Comparison of ENCODE assay signal across 9 cellular contexts in genomic region chr6:79949235-79949634, GRCh38. TPM values are rescaled to one million over a fixed set of nuclear protein-coding genes. Genes with fewer than 3 reads are reported as not detected.
DNase-seq lines count a peak whose midpoint lies in the region; ATAC-seq and TF ChIP-seq lines count a peak whose summit lies in the region.
"Had no signal": no experiment of that assay in that cellular context is flagged by ENCODE, and none has a peak within 500 bp of the region (broad histone marks: within the 10 kb centered on the region; RNA-seq: fewer than 3 reads in every experiment).

No MANE protein-coding gene starts in this region.

- H2AFZ ChIP-seq in HCT116 (ENCODE audit: low read depth, low read length, poor library complexity, severe bottlenecking) (peak overlapping the region; percentile 93), mammary epithelial cell (ENCODE audit: low read depth, low read length) (no peak overlapping the region)

- TF ChIP-seq RAD21 in HCT116 (IDR thresholded peaks at IDR 0.05; ENCODE audit: low read depth), result peak; percentile 78

- peak overlapping the region; percentile 42 for H3K4me2 ChIP-seq in HCT116 (ENCODE audit: low read length)
- no peak overlapping the region for H3K4me2 ChIP-seq in mammary epithelial cell (ENCODE audit: insufficient read depth, low read depth, low read length)

- DNase-seq in ELR (ENCODE audit: low read depth), result peak; percentile 83
- peak; percentile 85 for DNase-seq in HCT116 (ENCODE audit: low read depth, low spot score)
- DNase-seq in MV-4-11 (lab: John Stamatoyannopoulos, UW), result peak; percentile 42
- peak; percentile 51 for DNase-seq in SKM-1 (lab: John Stamatoyannopoulos, UW; ENCODE audit: unreplicated experiment)
- DNase-seq in mammary epithelial cell, result peak; percentile 56
- peak in 1 of 3 donors; percentile 53 for DNase-seq in right lobe of liver
- DNase-seq in tibial nerve (ENCODE audit: low spot score in 2 of 2), result peak in 1 of 2 donors; percentile 27

- no peaks in the 10 kb centered on the region for H3K9me2 ChIP-seq in HCT116 (ENCODE audit: insufficient read depth)

- H3K27me3 ChIP-seq in HCT116 (ENCODE audit: insufficient read depth, low read length), result no peaks in the 10 kb centered on the region
- H3K27me3 ChIP-seq in mammary epithelial cell (ENCODE audit: insufficient read depth, low read length), result no peaks in the 10 kb centered on the region
- peaks cover 3 to 19% of the 10 kb centered on the region in 2 donors for H3K27me3 ChIP-seq in right lobe of liver
- H3K27me3 ChIP-seq in tibial nerve, result peaks cover 0 to 13% of the 10 kb centered on the region in 2 donors

- in situ Hi-C loops in mammary epithelial cell (cut with MboI; ENCODE audit: low sequenced_read_pairs in 2 of 2), result no loop called here

- peak; percentile 94 for ATAC-seq in HCT116
- ATAC-seq in right lobe of liver, result peak; percentile 75 to 87 (median 84)

- no peak for TF ChIP-seq EP300 in tibial nerve (IDR thresholded peaks at IDR 0.05)

- no peaks in the 10 kb centered on the region for H4K20me1 ChIP-seq in HCT116 (ENCODE audit: insufficient read depth)
- no peaks in the 10 kb centered on the region for H4K20me1 ChIP-seq in mammary epithelial cell (ENCODE audit: insufficient read depth, low read length)

- TF ChIP-seq POLR2A in HCT116 (IDR thresholded peaks at IDR 0.05; ENCODE audit: borderline replicate concordance, extremely low read depth, insufficient read depth, insufficient read length), result no peak
- no peak for TF ChIP-seq POLR2A in right lobe of liver (IDR thresholded peaks at IDR 0.05)
- no peak for TF ChIP-seq POLR2A in tibial nerve (IDR thresholded peaks at IDR 0.05)

- no peaks in the 10 kb centered on the region for H3K36me3 ChIP-seq in HCT116 (ENCODE audit: control insufficient read depth in 1 of 2, insufficient read depth in 2 of 2, low read length in 2 of 2)
- H3K36me3 ChIP-seq in mammary epithelial cell (ENCODE audit: insufficient read depth, low read length), result no peaks in the 10 kb centered on the region
- H3K36me3 ChIP-seq in right lobe of liver, result no peaks in the 10 kb centered on the region
- H3K36me3 ChIP-seq in tibial nerve, result no peaks in the 10 kb centered on the region
- H3K36me3 ChIP-seq: neutrophil had no signal

- H3K27ac ChIP-seq in 22Rv1 (no peak overlapping the region), HCT116 (ENCODE audit: low read depth, low read length) (no peak overlapping the region), mammary epithelial cell (ENCODE audit: insufficient read depth, low read depth, low read length) (no peak overlapping the region), right lobe of liver (no peak overlapping the region), tibial nerve (no peak overlapping the region)
- H3K27ac ChIP-seq: neutrophil had no signal

- H3K4me1 ChIP-seq in HCT116 (ENCODE audit: control insufficient read depth in 1 of 2, insufficient read depth in 2 of 2, low read length in 2 of 2) (no peaks in the 10 kb centered on the region), mammary epithelial cell (ENCODE audit: insufficient read depth, low read length) (peaks cover 18% of the 10 kb centered on the region), right lobe of liver (peaks cover 0 to 13% (median 5%) of the 10 kb centered on the region in 4 donors), tibial nerve (peaks cover 0 to 24% (median 10%) of the 10 kb centered on the region in 4 donors)

- 0 out of 4 replicates have a peak overlapping the region, but pooled peaks of 1 of the 2 experiments have one; percentile 6 for H3K4me3 ChIP-seq in HCT116 (replicated peaks in 1 of 2; ENCODE audit: low read depth in 1 of 2, low read length in 2 of 2)
- no peak overlapping the region for H3K4me3 ChIP-seq in mammary epithelial cell (replicated peaks in 1 of 3; ENCODE audit: insufficient read depth in 1 of 3, low read depth in 2 of 3, low read length in 3 of 3)
- H3K4me3 ChIP-seq in right lobe of liver, result no peak overlapping the region
- no peak overlapping the region for H3K4me3 ChIP-seq in tibial nerve

- no peaks in the 10 kb centered on the region for H3K79me2 ChIP-seq in HCT116 (ENCODE audit: insufficient read depth, low read length)
- peaks cover 27% of the 10 kb centered on the region for H3K79me2 ChIP-seq in mammary epithelial cell (ENCODE audit: insufficient read depth, low read length)

- BruUV-seq in HCT116 (replicated peaks; lab: Mats Ljungman, UMichigan), result no TSS peak
- BruUV-seq in mammary epithelial cell (replicated peaks; lab: Mats Ljungman, UMichigan), result no TSS peak

- CTCF ChIA-PET in HCT116 (lab: Charles Lee) (interaction anchor here (0.6 to 1.9 kb wide), 20 partner anchors 9 to 312 kb away, joined by 3 to 24 read pairs (median 4); no protein-coding TSS in a partner anchor), mammary epithelial cell (lab: Charles Lee; ENCODE audit: low non-redundant PET) (interaction anchor here (0.6 kb wide), 3 partner anchors 72 to 156 kb away, joined by 3 to 5 read pairs (median 4); no protein-coding TSS in a partner anchor)

- intact Hi-C loops in HCT116 (cut with micrococcal nuclease) (loop anchor here (1.0 kb wide), 1 partner anchor 145 kb away; no protein-coding TSS in a partner anchor), mammary epithelial cell (cut with micrococcal nuclease) (no loop called here), right lobe of liver (cut with DNase I) (no loop called here)

- POLR2A ChIA-PET in HCT116 (lab: Charles Lee), result no interaction called here

- 57% methylated on average over 6 of the region's 6 CpGs for WGBS in mammary epithelial cell (ENCODE audit: low coverage, missing lambda C conversion rate)
- WGBS in right lobe of liver (ENCODE audit: insufficient coverage, low coverage, low lambda C conversion rate, missing lambda C conversion rate), result 12% methylated on average over 6 of the region's 6 CpGs
- 21% methylated on average over 6 of the region's 6 CpGs for WGBS in tibial nerve, 2 donors

- H3K9me3 ChIP-seq in HCT116 (ENCODE audit: control insufficient read depth in 1 of 2, insufficient read depth in 1 of 2, low read depth in 1 of 2, low read length in 2 of 2) (no peaks in the 10 kb centered on the region), mammary epithelial cell (replicated peaks; ENCODE audit: insufficient read depth, low read length) (no peaks in the 10 kb centered on the region), right lobe of liver (no peaks in the 10 kb centered on the region), tibial nerve (no peaks in the 10 kb centered on the region)
- H3K9me3 ChIP-seq: neutrophil had no signal

- RAD21 ChIA-PET in HCT116 (lab: Charles Lee; ENCODE audit: low non-redundant PET in 1 of 2, low total read pairs in 2 of 2, uncharacterized antibody in 2 of 2, unreplicated experiment in 2 of 2), result interaction anchor here (0.9 to 1.4 kb wide), 2 partner anchors 144 kb away, joined by 5 to 6 read pairs; no protein-coding TSS in a partner anchor

- TF ChIP-seq CTCF in 22Rv1 (IDR thresholded peaks at IDR 0.05) (peak; percentile 83), HCT116 (IDR thresholded peaks at IDR 0.05 in 2 of 3, conservative IDR thresholded peaks at IDR 0.05 in 1 of 3; ENCODE audit: borderline replicate concordance in 1 of 3, insufficient read depth in 1 of 3, low read depth in 2 of 3, low read length in 2 of 3) (peak; percentile 63 to 84 (median 65); a peak in 5 of 6 replicates), mammary epithelial cell (conservative IDR thresholded peaks at IDR 0.05 in 1 of 2, IDR thresholded peaks at IDR 0.05 in 1 of 2; ENCODE audit: extremely low read depth in 1 of 2, insufficient read depth in 1 of 2, low read depth in 1 of 2, low read length in 2 of 2) (peak; percentile 23 to 51), right lobe of liver (IDR thresholded peaks at IDR 0.05) (peak; percentile 54 to 70 (median 62)), tibial nerve (IDR thresholded peaks at IDR 0.05) (peak in 4 of 5 experiments; percentile 27 to 55 (median 38))

- dilution Hi-C loops in mammary epithelial cell (cut with HindIII; ENCODE audit: low sequenced_read_pairs), result no loop called here

- no peak overlapping the region for H3K9ac ChIP-seq in HCT116 (ENCODE audit: low read length)
- H3K9ac ChIP-seq in mammary epithelial cell (ENCODE audit: insufficient read depth, low read length), result no peak overlapping the region

TF ChIP-seq in HCT116, 20 proteins besides CTCF, POLR2A, EP300 and RAD21 (continues in another document):
- no peak for TF ChIP-seq REST (IDR thresholded peaks at IDR 0.05; ENCODE audit: low read depth)

RNA-seq across cellular contexts. Expression of gene ELOVL4, which starts 1.9 kb away (rescaled TPM):
- total RNA-seq in HCT116 (2021; ENCODE audit: unreplicated experiment), result not detected
- polyA plus RNA-seq in HCT116 (2012), result not detected in 2 replicates
- total RNA-seq in mammary epithelial cell, result 10 to 100 TPM in 1 of 2 donors, 1 to 10 TPM in 1; 9.7 to 15.2 TPM
- 4.7 TPM for polyA plus RNA-seq in mammary epithelial cell
- polyA minus RNA-seq in mammary epithelial cell, result 6.3 TPM
- total RNA-seq in right lobe of liver, result under 1 TPM in 2 of 6 experiments, not detected in 4; 0.07 TPM
- total RNA-seq in tibial nerve, result 1 to 10 TPM in 3 of 4 donors, under 1 TPM in 1; 0.90 to 2.4 (median 1.4) TPM

RNA-seq across cellular contexts. Expression of gene TTK, which starts 55.2 kb away (rescaled TPM):
- 46.3 TPM for total RNA-seq in HCT116 (2021; ENCODE audit: unreplicated experiment)
- 11.6 and 18.6 TPM in 2 replicates for polyA plus RNA-seq in HCT116 (2012)
- total RNA-seq in mammary epithelial cell, result 10 to 100 TPM in 1 of 2 donors, 1 to 10 TPM in 1; 1.8 to 15.9 TPM
- 13.9 TPM for polyA plus RNA-seq in mammary epithelial cell
- polyA minus RNA-seq in mammary epithelial cell, result 30.5 TPM
- total RNA-seq in right lobe of liver, result 1 to 10 TPM in 2 of 6 experiments, under 1 TPM in 4; 0.22 to 2.5 (median 0.54) TPM
- 10 to 100 TPM in 1 of 4 donors, 1 to 10 TPM in 1, under 1 TPM in 1, not detected in 1; 0.66 to 15.9 (median 2.4) TPM for total RNA-seq in tibial nerve
